19 cellular contexts compared by ENCODE assay signal in genomic region chr5:74421365-74421764, GRCh38.
A peak's percentile ranks its signal among the peaks of the same experiment; 100 is the strongest.
DNase-seq lines count a peak whose midpoint lies in the region; ATAC-seq, FAIRE-seq and TF ChIP-seq lines count a peak whose summit lies in the region.
"Had no signal": no experiment of that assay in that cellular context is flagged by ENCODE, and none has a peak within 500 bp of the region (broad histone marks: within the 10 kb centered on the region; RNA-seq: fewer than 3 reads in every experiment).

No MANE protein-coding gene starts in this region.

- no peaks in the 10 kb centered on the region for H3K79me2 ChIP-seq in HepG2 (ENCODE audit: insufficient read depth, low read length)
- no peaks in the 10 kb centered on the region for H3K79me2 ChIP-seq in Loucy (ENCODE audit: insufficient read depth, low read length)

- DNase-seq in HepG2 (ENCODE audit: low spot score) (no peak), neuronal stem cell (ENCODE audit: low spot score) (no peak), HPDE6-E6E7 (ENCODE audit: extremely low spot score) (no peak), NCI-H1417 (lab: John Stamatoyannopoulos, UW) (no peak), KBM-7 (no peak)
- DNase-seq: BE2C; C1 segment of cervical spinal cord; CD4-positive, alpha-beta memory T cell; DMS153; DMS79; GDM1; GOT3; H7; HFFc6 had no signal

- H3K9ac ChIP-seq in liver (ENCODE audit: low read depth in 1 of 2, low read length in 2 of 2) = no peak overlapping the region
- no peak overlapping the region for H3K9ac ChIP-seq in HepG2 (ENCODE audit: insufficient read depth, low read depth, low read length)
- no peak overlapping the region for H3K9ac ChIP-seq in Loucy (ENCODE audit: low read depth, low read length, poor library complexity, severe bottlenecking)
- no peak overlapping the region for H3K9ac ChIP-seq in neuronal stem cell (ENCODE audit: low read depth, low read length, poor library complexity)

- H3K36me3 ChIP-seq in liver (ENCODE audit: control insufficient read depth in 4 of 4, insufficient read depth in 3 of 4, low read depth in 1 of 4, low read length in 3 of 4) (no peaks in the 10 kb centered on the region), HepG2 (replicated peaks in 1 of 2; ENCODE audit: control insufficient read depth in 1 of 2, insufficient read depth in 2 of 2, low read length in 2 of 2) (no peaks in the 10 kb centered on the region), Loucy (ENCODE audit: insufficient read depth, low read length) (no peaks in the 10 kb centered on the region), neuronal stem cell (replicated peaks in 1 of 2; ENCODE audit: control insufficient read depth in 2 of 2, insufficient read depth in 2 of 2, low read length in 2 of 2) (no peaks in the 10 kb centered on the region)
- H3K36me3 ChIP-seq: BE2C had no signal

- H4K20me1 ChIP-seq in HepG2 (ENCODE audit: insufficient read depth, low read length) = no peaks in the 10 kb centered on the region
- no peaks in the 10 kb centered on the region for H4K20me1 ChIP-seq in Loucy (ENCODE audit: insufficient read depth, low read length, poor library complexity, severe bottlenecking)

- no peak for FAIRE-seq in HepG2 (lab: Jason Lieb, UNC)
- FAIRE-seq: HTR-8/SVneo had no signal

- H2BK15ac ChIP-seq in neuronal stem cell (ENCODE audit: low read length) = no peak overlapping the region

- intact Hi-C loops in HepG2 (cut with micrococcal nuclease; ENCODE audit: unreplicated experiment) = no loop called here

- TF ChIP-seq RAD21 in liver (IDR thresholded peaks at IDR 0.05) (no peak), HepG2 (CRISPR knock-in tag; IDR thresholded peaks at IDR 0.05) (no peak)

- H3K18ac ChIP-seq in neuronal stem cell (ENCODE audit: low read length) = no peak overlapping the region

- no peak overlapping the region for H2BK120ac ChIP-seq in neuronal stem cell (ENCODE audit: low read depth, low read length)

- H2AK5ac ChIP-seq in neuronal stem cell (ENCODE audit: low read depth, low read length) = no peak overlapping the region

- H3K27me3 ChIP-seq in liver (ENCODE audit: control insufficient read depth in 4 of 4, insufficient read depth in 4 of 4, low read length in 3 of 4) = no peaks in the 10 kb centered on the region
- H3K27me3 ChIP-seq in HepG2 (ENCODE audit: control insufficient read depth in 1 of 2, insufficient read depth in 2 of 2, low read length in 2 of 2) = no peaks in the 10 kb centered on the region
- no peaks in the 10 kb centered on the region for H3K27me3 ChIP-seq in Loucy (ENCODE audit: insufficient read depth, low read length, poor library complexity, severe bottlenecking)
- no peaks in the 10 kb centered on the region for H3K27me3 ChIP-seq in neuronal stem cell (ENCODE audit: control insufficient read depth in 3 of 3, insufficient read depth in 3 of 3, low read depth in 1 of 3, low read length in 3 of 3)
- H3K27me3 ChIP-seq: BE2C had no signal

- POLR2A ChIA-PET in HepG2 (lab: Yijun Ruan, JAX) = no interaction called here

- CTCF ChIA-PET in HepG2 (lab: Yijun Ruan, JAX; ENCODE audit: low intra/inter-chr PET ratio, low total read pairs) = no interaction called here

- 16% methylated on average over 1 of the region's 1 CpG for WGBS in liver
- 33% methylated on average over 1 of the region's 1 CpG for WGBS in HepG2 (ENCODE audit: low lambda C conversion rate)
- WGBS in neuronal stem cell (ENCODE audit: extremely low coverage in 2 of 2, insufficient read length in 2 of 2, insufficient replicate concordance in 1 of 2), 2 donors = no CpG with 5 or more reads among the region's 1 CpG

- H3K9me3 ChIP-seq in liver (ENCODE audit: control insufficient read depth in 4 of 4, low read length in 3 of 4) = peaks cover 0 to 2% (median 0%) of the 10 kb centered on the region in 4 donors
- no peaks in the 10 kb centered on the region for H3K9me3 ChIP-seq in HepG2 (ENCODE audit: low read length)
- H3K9me3 ChIP-seq in Loucy (ENCODE audit: insufficient read depth, low read depth, low read length) = no peaks in the 10 kb centered on the region
- no peaks in the 10 kb centered on the region for H3K9me3 ChIP-seq in neuronal stem cell (replicated peaks in 1 of 2; ENCODE audit: control insufficient read depth in 2 of 2, insufficient read depth in 1 of 2, low read depth in 1 of 2, low read length in 2 of 2)

- no TSS peak for BruUV-seq in HepG2 (replicated peaks; lab: Mats Ljungman, UMichigan)

- H3K4ac ChIP-seq in neuronal stem cell (ENCODE audit: low read length) = no peak overlapping the region

- peaks cover 3% of the 10 kb centered on the region; the same call in 1 of the 2 replicates for H3F3A ChIP-seq in Loucy (ENCODE audit: low read depth)

- no peak overlapping the region for H3K23ac ChIP-seq in neuronal stem cell (ENCODE audit: low read depth, low read length, poor library complexity)

- no peaks in the 10 kb centered on the region for H3K79me1 ChIP-seq in neuronal stem cell (ENCODE audit: low read depth, low read length)

- H3K9me2 ChIP-seq in Loucy (replicated peaks; ENCODE audit: low read depth, low read length) = no peaks in the 10 kb centered on the region

- ATAC-seq in HepG2 = no peak
- ATAC-seq: HCT116 had no signal

- H3K4me2 ChIP-seq in HepG2 (ENCODE audit: low read depth, low read length) = no peak overlapping the region
- no peak overlapping the region for H3K4me2 ChIP-seq in Loucy (ENCODE audit: low read depth, low read length, poor library complexity, severe bottlenecking)
- H3K4me2 ChIP-seq in neuronal stem cell (ENCODE audit: insufficient read depth, low read length, poor library complexity, severe bottlenecking) = no peak overlapping the region

- H4K8ac ChIP-seq in neuronal stem cell (ENCODE audit: low read depth, low read length) = no peak overlapping the region

- no peak overlapping the region for H3K4me3 ChIP-seq in liver (ENCODE audit: low read depth in 1 of 3, low read length in 3 of 3)
- H3K4me3 ChIP-seq in HepG2 (replicated peaks in 1 of 3; ENCODE audit: insufficient read depth in 1 of 3, low read depth in 2 of 3, low read length in 3 of 3) = no peak overlapping the region
- H3K4me3 ChIP-seq in Loucy (ENCODE audit: low read length, poor library complexity, severe bottlenecking) = no peak overlapping the region
- H3K4me3 ChIP-seq in neuronal stem cell (ENCODE audit: low read length in 2 of 2) = no peak overlapping the region

- H3K4me1 ChIP-seq in liver (ENCODE audit: control insufficient read depth in 4 of 4, insufficient read depth in 4 of 4, low read length in 3 of 4) = peaks cover 1 to 23% (median 18%) of the 10 kb centered on the region in 4 donors
- peaks cover 48% of the 10 kb centered on the region for H3K4me1 ChIP-seq in HepG2 (ENCODE audit: insufficient read depth, low read length)
- H3K4me1 ChIP-seq in Loucy (ENCODE audit: insufficient read depth, low read length, poor library complexity, severe bottlenecking) = peaks cover 58% of the 10 kb centered on the region
- H3K4me1 ChIP-seq in neuronal stem cell (ENCODE audit: control insufficient read depth in 2 of 2, insufficient read depth in 1 of 2, low read depth in 1 of 2, low read length in 2 of 2) = peaks cover 2 to 4% of the 10 kb centered on the region in 2 donors

- H3K27ac ChIP-seq in liver (ENCODE audit: low read depth in 1 of 2, low read length in 2 of 2) (no peak overlapping the region), HepG2 (ENCODE audit: extremely low read length, insufficient read depth, low read length) (no peak overlapping the region), neuronal stem cell (replicated peaks; ENCODE audit: low read length) (no peak overlapping the region)
- H3K27ac ChIP-seq: HL-60 had no signal

- no peak for TF ChIP-seq CTCF in liver (IDR thresholded peaks at IDR 0.05; ENCODE audit: low read depth, low read length, missing input control)
- no peak for TF ChIP-seq CTCF in HepG2 (CRISPR knock-in tag; IDR thresholded peaks at IDR 0.05)
- TF ChIP-seq CTCF in Loucy (conservative IDR thresholded peaks at IDR 0.05; ENCODE audit: low read length) = no peak

- no peak for TF ChIP-seq POLR2A in HepG2 (IDR thresholded peaks at IDR 0.05; ENCODE audit: insufficient read depth in 1 of 2, low read depth in 2 of 2, low read length in 2 of 2)

- H3K14ac ChIP-seq in neuronal stem cell (ENCODE audit: low read length) = no peak overlapping the region

- peak overlapping the region; percentile 8 for H2BK12ac ChIP-seq in neuronal stem cell (ENCODE audit: low read length)

- TF ChIP-seq EP300 in HepG2 (IDR thresholded peaks at IDR 0.05; ENCODE audit: low read depth in 2 of 2, low read length in 2 of 2) = no peak
- TF ChIP-seq EP300 in HepG2 (CRISPR knock-in tag; IDR thresholded peaks at IDR 0.05; ENCODE audit: borderline replicate concordance) = no peak

- H4K91ac ChIP-seq in neuronal stem cell (ENCODE audit: low read depth, low read length, poor library complexity) = no peak overlapping the region

- H2AFZ ChIP-seq in HepG2 (ENCODE audit: low read length) = no peak overlapping the region
- H2AFZ ChIP-seq in Loucy (ENCODE audit: low read length) = peak overlapping the region; percentile 23; the same call in 1 of the 2 replicates
- no peak overlapping the region for H2AFZ ChIP-seq in neuronal stem cell (ENCODE audit: low read length)

- in situ Hi-C loops in HepG2 (cut with HindIII; ENCODE audit: extremely low pct_ligation_motif_present, low pct_unique_long_range_greater_than_20kb) (no loop called here), KBM-7 (cut with MboI; ENCODE audit: low pct_unique_long_range_greater_than_20kb, low sequenced_read_pairs) (no loop called here)

- no peak overlapping the region for H2BK5ac ChIP-seq in neuronal stem cell (ENCODE audit: low read length)

TF ChIP-seq in HepG2, 621 proteins besides CTCF, POLR2A, EP300 and RAD21 (continues in another document):
- TF ChIP-seq NCOA1 (CRISPR knock-in tag; IDR thresholded peaks at IDR 0.05) = no peak
- TF ChIP-seq EEA1 (CRISPR knock-in tag; IDR thresholded peaks at IDR 0.05; ENCODE audit: borderline replicate concordance) = no peak
- TF ChIP-seq ZXDC (CRISPR knock-in tag; IDR thresholded peaks at IDR 0.05) = no peak
